ENCODE assay signal across 15 cellular contexts in genomic region chr16:51148674-51149228, GRCh38. TPM values are rescaled to one million over a fixed set of nuclear protein-coding genes. Genes with fewer than 3 reads are reported as not detected.
A peak's percentile ranks its signal among the peaks of the same experiment; 100 is the strongest.
DNase-seq lines count a peak whose midpoint lies in the region; FAIRE-seq and TF ChIP-seq lines count a peak whose summit lies in the region.
"Had no signal": no experiment of that assay in that cellular context is flagged by ENCODE, and none has a peak within 500 bp of the region (broad histone marks: within the 10 kb centered on the region; RNA-seq: fewer than 3 reads in every experiment).

No MANE protein-coding gene starts in this region.

- H3K79me2 ChIP-seq in astrocyte (ENCODE audit: insufficient read depth, low read length) (peaks cover 80% of the 10 kb centered on the region), MM.1S (ENCODE audit: low read length) (no peaks in the 10 kb centered on the region), trophoblast cell (ENCODE audit: control insufficient read depth, insufficient read depth, low read length, poor library complexity) (peaks cover 8% of the 10 kb centered on the region)

- intact Hi-C loops in left ventricle myocardium inferior (cut with micrococcal nuclease): no loop called here

- H4K20me1 ChIP-seq in astrocyte (ENCODE audit: insufficient read depth, low read length) (peaks cover 20% of the 10 kb centered on the region), MM.1S (ENCODE audit: insufficient read depth, low read length) (no peaks in the 10 kb centered on the region)

- no peaks in the 10 kb centered on the region for H3K9me2 ChIP-seq in MM.1S (replicated peaks; ENCODE audit: insufficient read depth, low read length)

- H2BK12ac ChIP-seq in trophoblast cell (ENCODE audit: low read length): no peak overlapping the region

- H3K18ac ChIP-seq in trophoblast cell (ENCODE audit: low read length): no peak overlapping the region

- no peaks in the 10 kb centered on the region for H3K9me3 ChIP-seq in HAP-1
- no peaks in the 10 kb centered on the region for H3K9me3 ChIP-seq in astrocyte (ENCODE audit: insufficient read depth, low read depth, low read length)
- H3K9me3 ChIP-seq in iPS-20b (ENCODE audit: insufficient read depth, low read depth, low read length): no peaks in the 10 kb centered on the region
- H3K9me3 ChIP-seq in MM.1S (replicated peaks; ENCODE audit: insufficient read depth, low read length): no peaks in the 10 kb centered on the region
- no peaks in the 10 kb centered on the region for H3K9me3 ChIP-seq in left ventricle myocardium inferior (replicated peaks)
- H3K9me3 ChIP-seq in trophoblast cell (ENCODE audit: insufficient read depth, low read depth, low read length): peaks cover 2% of the 10 kb centered on the region

- no peak overlapping the region for H2AK5ac ChIP-seq in trophoblast cell (ENCODE audit: low read length)

- H2AFZ ChIP-seq in astrocyte (ENCODE audit: low read depth, low read length) (no peak overlapping the region), MM.1S (ENCODE audit: low read length) (no peak overlapping the region), trophoblast cell (ENCODE audit: insufficient read depth, low read length, poor library complexity) (no peak overlapping the region)

- H3K14ac ChIP-seq in trophoblast cell (ENCODE audit: low read length): no peak overlapping the region

- peaks cover 3% of the 10 kb centered on the region for H3K27me3 Mint-ChIP-seq in astrocyte (ENCODE audit: low read depth, unreplicated experiment)

- H3K9ac ChIP-seq in astrocyte (ENCODE audit: low read length): peak overlapping the region; percentile 89
- peak overlapping the region; percentile 98; the same call in 1 of the 2 replicates for H3K9ac ChIP-seq in iPS-20b (ENCODE audit: low read depth, low read length)
- no peak overlapping the region for H3K9ac ChIP-seq in MM.1S (ENCODE audit: low read length)
- H3K9ac ChIP-seq in trophoblast cell (ENCODE audit: low read length): no peak overlapping the region

- H2BK120ac ChIP-seq in trophoblast cell (ENCODE audit: insufficient read depth, low read length, poor library complexity): no peak overlapping the region

- H3K36me3 ChIP-seq in HAP-1 (replicated peaks) (0 out of 2 replicates have a peak, but pooled peaks cover 5% of the 10 kb centered on the region), astrocyte (ENCODE audit: insufficient read depth, low read length) (no peaks in the 10 kb centered on the region), iPS-20b (ENCODE audit: insufficient read depth, low read depth, low read length) (peaks cover 7% of the 10 kb centered on the region; the same call in 1 of the 2 replicates), MM.1S (replicated peaks; ENCODE audit: insufficient read depth, low read length) (no peaks in the 10 kb centered on the region), left ventricle myocardium inferior (no peaks in the 10 kb centered on the region), trophoblast cell (ENCODE audit: control insufficient read depth in 1 of 2, insufficient read depth in 2 of 2, low read length in 2 of 2) (no peaks in the 10 kb centered on the region)

- DNase-seq in HAP-1 (ENCODE audit: low spot score in 2 of 2): peak in 1 of 2 experiments; percentile 52
- DNase-seq in astrocyte (ENCODE audit: low read depth): no peak
- no peak for DNase-seq in skeletal muscle cell (ENCODE audit: low read depth)
- no peak for DNase-seq in MM.1S
- no peak for DNase-seq in left ventricle myocardium inferior
- DNase-seq in trophoblast cell: no peak
- no peak for DNase-seq in NCI-H748 treated with DMSO at 0.1 percent for 48 hours (lab: John Stamatoyannopoulos, UW)
- DNase-seq: activated CD4-positive, alpha-beta memory T cell treated with anti-CD3 and anti-CD28 coated beads for 36 hours; activated naive CD4-positive, alpha-beta T cell treated with anti-CD3 and anti-CD28 coated beads, Interleukin-2, amount 10 ng/mL, durations not matched to agents 7 days and 5 days; KG1; NCI-H2081; T-cell had no signal

- H4K8ac ChIP-seq in trophoblast cell (ENCODE audit: low read depth, low read length): no peak overlapping the region

- peak overlapping the region; percentile 92 for H3K4me2 ChIP-seq in astrocyte (ENCODE audit: low read length)
- H3K4me2 ChIP-seq in MM.1S (ENCODE audit: low read depth, low read length): no peak overlapping the region
- H3K4me2 ChIP-seq in trophoblast cell (ENCODE audit: low read length): no peak overlapping the region

- H3K9me3 Mint-ChIP-seq in astrocyte (ENCODE audit: unreplicated experiment): no peaks in the 10 kb centered on the region
- H3K9me3 Mint-ChIP-seq: activated CD4-positive, alpha-beta memory T cell treated with anti-CD3 and anti-CD28 coated beads for 36 hours; T-cell had no signal

- H3K23ac ChIP-seq in trophoblast cell (ENCODE audit: low read length): no peak overlapping the region

- TF ChIP-seq CTCF in astrocyte (IDR thresholded peaks at IDR 0.05; ENCODE audit: insufficient read depth, low read depth, low read length) (no peak), MM.1S (IDR thresholded peaks at IDR 0.05; ENCODE audit: low read length) (no peak), left ventricle myocardium inferior (IDR thresholded peaks at IDR 0.05; ENCODE audit: borderline replicate concordance) (no peak)

- peaks cover 15% of the 10 kb centered on the region for H3K79me1 ChIP-seq in trophoblast cell (ENCODE audit: low read length)

- H3K4me3 ChIP-seq in HAP-1 (peak overlapping the region; percentile 88), astrocyte (ENCODE audit: insufficient read depth, low read depth, low read length) (peak overlapping the region; percentile 74), iPS-20b (ENCODE audit: low read length) (peak overlapping the region; percentile 95), skeletal muscle cell (ENCODE audit: low read depth, low read length) (peak overlapping the region; percentile 76), MM.1S (ENCODE audit: low read length) (no peak overlapping the region), left ventricle myocardium inferior (no peak overlapping the region), trophoblast cell (ENCODE audit: low read depth, low read length) (no peak overlapping the region)

- WGBS in trophoblast cell (ENCODE audit: extremely low coverage, insufficient coverage, insufficient read length): no CpG with 5 or more reads among the region's 2 CpGs

- peak overlapping the region; percentile 94 for H3K4me3 Mint-ChIP-seq in astrocyte (ENCODE audit: unreplicated experiment)
- H3K4me3 Mint-ChIP-seq: activated CD4-positive, alpha-beta memory T cell treated with anti-CD3 and anti-CD28 coated beads for 36 hours; activated naive CD4-positive, alpha-beta T cell treated with anti-CD3 and anti-CD28 coated beads, Interleukin-2, amount 10 ng/mL, durations not matched to agents 7 days and 5 days had no signal

- peaks cover 47% of the 10 kb centered on the region for H3K4me1 ChIP-seq in HAP-1
- H3K4me1 ChIP-seq in astrocyte (ENCODE audit: insufficient read depth, low read length): peaks cover 25% of the 10 kb centered on the region
- H3K4me1 ChIP-seq in iPS-20b (ENCODE audit: insufficient read depth, low read length): peaks cover 47% of the 10 kb centered on the region
- no peaks in the 10 kb centered on the region for H3K4me1 ChIP-seq in MM.1S (ENCODE audit: low read length)
- H3K4me1 ChIP-seq in left ventricle myocardium inferior: peaks cover 39% of the 10 kb centered on the region
- peaks cover 10 to 16% of the 10 kb centered on the region in 2 experiments for H3K4me1 ChIP-seq in trophoblast cell (ENCODE audit: control insufficient read depth in 1 of 2, insufficient read depth in 2 of 2, low read length in 2 of 2)

- no peak overlapping the region for H4K12ac ChIP-seq in trophoblast cell (ENCODE audit: low read depth, low read length)

- in situ Hi-C loops in HAP-1 (cut with MboI; ENCODE audit: low sequenced_read_pairs): no loop called here

- peak overlapping the region; percentile 77 for H3K27ac ChIP-seq in astrocyte (ENCODE audit: low read depth, low read length)
- no peak overlapping the region for H3K27ac ChIP-seq in iPS-20b (ENCODE audit: low read length)
- H3K27ac ChIP-seq in MM.1S (ENCODE audit: low read length): no peak overlapping the region
- no peak overlapping the region for H3K27ac ChIP-seq in left ventricle myocardium inferior (replicated peaks)
- H3K27ac ChIP-seq in trophoblast cell (ENCODE audit: low read depth, low read length): no peak overlapping the region

- no peak for FAIRE-seq in astrocyte (lab: Jason Lieb, UNC)
- FAIRE-seq: GM19239 had no signal

- H3K27me3 ChIP-seq in HAP-1 (ENCODE audit: low read depth) (no peaks in the 10 kb centered on the region), astrocyte (ENCODE audit: insufficient read depth, low read length) (no peaks in the 10 kb centered on the region), iPS-20b (ENCODE audit: insufficient read depth, low read length) (peaks cover 35% of the 10 kb centered on the region), MM.1S (replicated peaks; ENCODE audit: insufficient read depth, low read length) (no peaks in the 10 kb centered on the region), left ventricle myocardium inferior (ENCODE audit: low read depth) (peaks cover 99% of the 10 kb centered on the region), trophoblast cell (ENCODE audit: insufficient read depth, low read length) (peaks cover 20% of the 10 kb centered on the region)

- H3K4ac ChIP-seq in trophoblast cell (ENCODE audit: low read depth, low read length): no peak overlapping the region

- no peaks in the 10 kb centered on the region for H3F3A ChIP-seq in MM.1S (ENCODE audit: insufficient read depth, low read length)

- H3K4me1 Mint-ChIP-seq in astrocyte (ENCODE audit: low read depth, unreplicated experiment): peaks cover 23% of the 10 kb centered on the region

- H3K36me3 Mint-ChIP-seq in astrocyte (ENCODE audit: low read depth, unreplicated experiment): no peaks in the 10 kb centered on the region
- H3K36me3 Mint-ChIP-seq: T-cell had no signal

- H3K27ac Mint-ChIP-seq in astrocyte (ENCODE audit: unreplicated experiment): peak overlapping the region; percentile 96
- H3K27ac Mint-ChIP-seq: activated CD4-positive, alpha-beta memory T cell treated with anti-CD3 and anti-CD28 coated beads for 36 hours; activated naive CD4-positive, alpha-beta T cell treated with anti-CD3 and anti-CD28 coated beads, Interleukin-2, amount 10 ng/mL, durations not matched to agents 7 days and 5 days; T-cell had no signal

- no peak overlapping the region for H2BK5ac ChIP-seq in trophoblast cell (ENCODE audit: low read depth, low read length, poor library complexity)

- H4K91ac ChIP-seq in trophoblast cell (ENCODE audit: low read depth, low read length): no peak overlapping the region

RNA-seq across cellular contexts. Expression of gene SALL1, which starts 2.3 kb away (rescaled TPM):
- 15.0 and 15.1 TPM in 2 replicates for total RNA-seq in astrocyte
- total RNA-seq in left ventricle myocardium inferior: 1.3 TPM
- 1.4 and 1.5 TPM in 2 replicates for polyA plus RNA-seq in trophoblast cell (2013)
- total RNA-seq: activated CD4-positive, alpha-beta memory T cell treated with anti-CD3 and anti-CD28 coated beads for 36 hours; mononuclear cell had no signal

Comparison
In these comparisons a context has a peak if more than half of its experiments do, and no peak if none do; other contexts are left out.
1. H3K4me3 ChIP-seq: peak in HAP-1 (single experiment), astrocyte (single experiment), iPS-20b (single experiment) and skeletal muscle cell (single experiment); none in MM.1S (single experiment), left ventricle myocardium inferior (single experiment) and trophoblast cell (single experiment).
2. H3K9ac ChIP-seq: peak in astrocyte (single experiment) and iPS-20b (single experiment); none in MM.1S (single experiment) and trophoblast cell (single experiment).